ENCODE assay signal across 8 cellular contexts in genomic region chr19:47745010-47745901, GRCh38. TPM values are rescaled to one million over a fixed set of nuclear protein-coding genes. Genes with fewer than 3 reads are reported as not detected.
DNase-seq lines count a peak whose midpoint lies in the region; ATAC-seq and TF ChIP-seq lines count a peak whose summit lies in the region.

NOP53 (plus strand) TSS chr19:47745546; CDS start chr19:47745560, 14 bp downstream.

- peak within 1 kb of the TSS; percentile 85 for H3K27ac ChIP-seq in HCT116 (ENCODE audit: low read depth, low read length)
- H3K27ac ChIP-seq in SJSA1, result peak within 1 kb of the TSS; percentile 81
- H3K27ac ChIP-seq in neural progenitor cell, result peak within 1 kb of the TSS; percentile 86
- peak within 1 kb of the TSS; percentile 87 for H3K27ac ChIP-seq in stomach smooth muscle (ENCODE audit: low read length)

- H3K27ac Mint-ChIP-seq in neural progenitor cell, result peak within 1 kb of the TSS; percentile 93

- H3K27me3 ChIP-seq in HCT116 (ENCODE audit: insufficient read depth, low read length), result no peaks in the 10 kb centered on the region
- no peaks in the 10 kb centered on the region for H3K27me3 ChIP-seq in SJSA1 (replicated peaks)
- H3K27me3 ChIP-seq in neural progenitor cell, result no peaks in the 10 kb centered on the region
- H3K27me3 ChIP-seq in stomach smooth muscle (ENCODE audit: control insufficient read depth in 1 of 2, insufficient read depth in 2 of 2, low read length in 2 of 2), result no peaks in the 10 kb centered on the region

- H3K4me3 ChIP-seq in HCT116 (replicated peaks in 1 of 2; ENCODE audit: low read depth in 1 of 2, low read length in 2 of 2) (peak within 1 kb of the TSS; percentile 74 to 83), SJSA1 (peak within 1 kb of the TSS; percentile 71), foreskin fibroblast (ENCODE audit: low read depth in 1 of 2, low read length in 2 of 2) (peak within 1 kb of the TSS; percentile 76 to 77), neural progenitor cell (peak within 1 kb of the TSS; percentile 93), stomach smooth muscle (ENCODE audit: low read length in 2 of 2) (peak within 1 kb of the TSS; percentile 66 to 85)

- POLR2A ChIA-PET in HCT116 (lab: Charles Lee), result interaction anchor here (0.6 to 5.2 kb wide), 7 partner anchors 16 to 78 kb away, joined by 3 to 32 read pairs (median 3); partner anchors contain the start of gene EHD2

- RAD21 ChIA-PET in HCT116 (lab: Charles Lee; ENCODE audit: low non-redundant PET in 1 of 2, low total read pairs in 2 of 2, uncharacterized antibody in 2 of 2, unreplicated experiment in 2 of 2), result no interaction called here

- TF ChIP-seq CTCF in HCT116 (IDR thresholded peaks at IDR 0.05 in 2 of 3, conservative IDR thresholded peaks at IDR 0.05 in 1 of 3; ENCODE audit: borderline replicate concordance in 1 of 3, insufficient read depth in 1 of 3, low read depth in 2 of 3, low read length in 2 of 3) (peak in 1 of 3 experiments; percentile 1; a peak in 1 of 6 replicates), foreskin fibroblast (IDR thresholded peaks at IDR 0.05; ENCODE audit: low read depth, low read length) (no peak), neural progenitor cell (IDR thresholded peaks at IDR 0.05) (no peak)

- H3K4me3 Mint-ChIP-seq in neural progenitor cell, result peak within 1 kb of the TSS; percentile 99

- H3K36me3 ChIP-seq in ES-I3 (ENCODE audit: insufficient read depth, low read length) (peaks cover 5% of the 10 kb centered on the region), HCT116 (ENCODE audit: control insufficient read depth in 1 of 2, insufficient read depth in 2 of 2, low read length in 2 of 2) (peaks cover 23 to 38% of the 10 kb centered on the region in 2 experiments), SJSA1 (peaks cover 63% of the 10 kb centered on the region), neural progenitor cell (no peaks in the 10 kb centered on the region), stomach smooth muscle (ENCODE audit: control insufficient read depth in 2 of 2, insufficient read depth in 2 of 2, low read length in 2 of 2) (peaks cover 30 to 33% of the 10 kb centered on the region in 2 donors)

- peaks cover 10% of the 10 kb centered on the region for H3K36me3 Mint-ChIP-seq in neural progenitor cell

- no peak for TF ChIP-seq RAD21 in HCT116 (IDR thresholded peaks at IDR 0.05; ENCODE audit: low read depth)

- H2AFZ ChIP-seq in HCT116 (ENCODE audit: low read depth, low read length, poor library complexity, severe bottlenecking), result no peak within 1 kb of the TSS
- H2AFZ ChIP-seq in neural progenitor cell (replicated peaks), result peak within 1 kb of the TSS; percentile 99

- H3K27me3 Mint-ChIP-seq in neural progenitor cell (ENCODE audit: insufficient read depth, low read depth), result peaks cover 15% of the 10 kb centered on the region

- H3K9me2 ChIP-seq in HCT116 (ENCODE audit: insufficient read depth), result no peaks in the 10 kb centered on the region

- peaks cover 46% of the 10 kb centered on the region for H3K79me2 ChIP-seq in HCT116 (ENCODE audit: insufficient read depth, low read length)
- H3K79me2 ChIP-seq in neural progenitor cell (ENCODE audit: low read depth), result peaks cover 35% of the 10 kb centered on the region

- intact Hi-C loops in HCT116 (cut with micrococcal nuclease), result no loop called here

- H3K9ac ChIP-seq in ES-I3 (ENCODE audit: low read depth, low read length) (peak within 1 kb of the TSS; percentile 88), HCT116 (ENCODE audit: low read length) (peak within 1 kb of the TSS; percentile 88), neural progenitor cell (peak within 1 kb of the TSS; percentile 93), stomach smooth muscle (ENCODE audit: low read length in 2 of 2) (peak within 1 kb of the TSS; percentile 76 to 79)

- DNase-seq in HCT116 (ENCODE audit: low read depth, low spot score) (peak; percentile 93), MV-4-11 (lab: John Stamatoyannopoulos, UW) (peak; percentile 97), SJSA1 (ENCODE audit: low read depth in 1 of 2, low spot score in 2 of 2) (peak; percentile 96 to 98), foreskin fibroblast (peak; percentile 92 to 97), neural progenitor cell (ENCODE audit: low spot score) (peak; percentile 98)
- peak; percentile 96 for DNase-seq in activated gamma-delta T cell treated with anti-CD3 and anti-CD28 coated beads, Interleukin-2, amount 50 U/mL, for 16 hours (ENCODE audit: low read depth)

- H3K4me1 Mint-ChIP-seq in neural progenitor cell, result peaks cover 17% of the 10 kb centered on the region

- peak; percentile 71 for ATAC-seq in HCT116

- TF ChIP-seq POLR2A in HCT116 (IDR thresholded peaks at IDR 0.05; ENCODE audit: borderline replicate concordance, extremely low read depth, insufficient read depth, insufficient read length), result no peak

- peak within 1 kb of the TSS; percentile 71 for H3K4me2 ChIP-seq in HCT116 (ENCODE audit: low read length)
- peak within 1 kb of the TSS; percentile 81 for H3K4me2 ChIP-seq in neural progenitor cell

- H4K20me1 ChIP-seq in HCT116 (ENCODE audit: insufficient read depth) (no peaks in the 10 kb centered on the region), neural progenitor cell (ENCODE audit: low read depth) (no peaks in the 10 kb centered on the region)

- no peaks in the 10 kb centered on the region for H3K9me3 Mint-ChIP-seq in neural progenitor cell

- TSS peak; percentile 95 for BruUV-seq in HCT116 (replicated peaks; lab: Mats Ljungman, UMichigan)

- peaks cover 26% of the 10 kb centered on the region for H3F3A ChIP-seq in neural progenitor cell (ENCODE audit: low read depth)

- CTCF ChIA-PET in HCT116 (lab: Charles Lee), result interaction anchor here (1.4 to 4.0 kb wide), 4 partner anchors 21 to 308 kb away, joined by 3 to 68 read pairs (median 6); partner anchors contain the start of gene EHD2

- no peaks in the 10 kb centered on the region; the same call in 1 of the 2 replicates for H3K4me1 ChIP-seq in ES-I3 (ENCODE audit: insufficient read depth, low read length)
- peaks cover 25 to 43% of the 10 kb centered on the region in 2 experiments for H3K4me1 ChIP-seq in HCT116 (ENCODE audit: control insufficient read depth in 1 of 2, insufficient read depth in 2 of 2, low read length in 2 of 2)
- H3K4me1 ChIP-seq in SJSA1 (replicated peaks), result peaks cover 32% of the 10 kb centered on the region
- H3K4me1 ChIP-seq in neural progenitor cell, result no peaks in the 10 kb centered on the region
- H3K4me1 ChIP-seq in stomach smooth muscle (ENCODE audit: control insufficient read depth, insufficient read depth, low read length), result peaks cover 37% of the 10 kb centered on the region

- H3K9me3 ChIP-seq in ES-I3 (ENCODE audit: control insufficient read depth, insufficient read depth, low read length) (no peaks in the 10 kb centered on the region), HCT116 (ENCODE audit: control insufficient read depth in 1 of 2, insufficient read depth in 1 of 2, low read depth in 1 of 2, low read length in 2 of 2) (no peaks in the 10 kb centered on the region), SJSA1 (replicated peaks) (no peaks in the 10 kb centered on the region), neural progenitor cell (ENCODE audit: low read depth) (no peaks in the 10 kb centered on the region), stomach smooth muscle (ENCODE audit: control insufficient read depth in 2 of 2, low read length in 2 of 2) (no peaks in the 10 kb centered on the region)

TF ChIP-seq in HCT116, 20 proteins besides CTCF, POLR2A, EP300 and RAD21 (continues in another document):
- TF ChIP-seq SIN3A (IDR thresholded peaks at IDR 0.05; ENCODE audit: low read depth), result 0 out of 2 replicates have a peak, but pooled peaks have one; percentile 74
- no peak for TF ChIP-seq FOSL1 (IDR thresholded peaks at IDR 0.05; ENCODE audit: low read depth)
- TF ChIP-seq EZH2phosphoT487 (IDR thresholded peaks at IDR 0.05; ENCODE audit: borderline replicate concordance), result no peak
- no peak for TF ChIP-seq EZH2 (IDR thresholded peaks at IDR 0.05)
- TF ChIP-seq POLR2AphosphoS5 (IDR thresholded peaks at IDR 0.05; ENCODE audit: low read depth, low read length), result peak; percentile 67
- peak; percentile 85 for TF ChIP-seq EGR1 (IDR thresholded peaks at IDR 0.05; ENCODE audit: low read depth)
- no peak; the same call in 1 of the 2 replicates for TF ChIP-seq ELF1 (IDR thresholded peaks at IDR 0.05; ENCODE audit: borderline replicate concordance, low read depth)
- peak; percentile 51 for TF ChIP-seq SP1 (IDR thresholded peaks at IDR 0.05; ENCODE audit: low read depth)
- no peak for TF ChIP-seq REST (IDR thresholded peaks at IDR 0.05; ENCODE audit: low read depth)
- TF ChIP-seq SRF (IDR thresholded peaks at IDR 0.05; ENCODE audit: low read depth), result no peak
- no peak for TF ChIP-seq ATF3 (IDR thresholded peaks at IDR 0.05)
- peak; percentile 40; the same call in 1 of the 2 replicates for TF ChIP-seq ZFX (IDR thresholded peaks at IDR 0.05)

RNA-seq across cellular contexts. Expression of gene NOP53, which starts in this region (rescaled TPM):
- total RNA-seq in HCT116 (2021; ENCODE audit: unreplicated experiment) (322 TPM), neural progenitor cell (ENCODE audit: low replicate concordance) (101 and 172 TPM in 2 replicates)
- 333 and 353 TPM in 2 replicates for polyA plus RNA-seq in HCT116 (2012)
- total RNA-seq in SJSA1 (2014; rRNA removed; shearing (Covaris generic)), result 48.9 and 54.0 TPM in 2 replicates

Comparison
In these comparisons a context has a peak if more than half of its experiments do, and no peak if none do; other contexts are left out.
1. Peak in every context shown above with its lines: DNase-seq, ATAC-seq, H3K4me3 ChIP-seq and H3K27ac ChIP-seq.